19 cellular contexts compared by ENCODE assay signal in the genomic region with DNA sequence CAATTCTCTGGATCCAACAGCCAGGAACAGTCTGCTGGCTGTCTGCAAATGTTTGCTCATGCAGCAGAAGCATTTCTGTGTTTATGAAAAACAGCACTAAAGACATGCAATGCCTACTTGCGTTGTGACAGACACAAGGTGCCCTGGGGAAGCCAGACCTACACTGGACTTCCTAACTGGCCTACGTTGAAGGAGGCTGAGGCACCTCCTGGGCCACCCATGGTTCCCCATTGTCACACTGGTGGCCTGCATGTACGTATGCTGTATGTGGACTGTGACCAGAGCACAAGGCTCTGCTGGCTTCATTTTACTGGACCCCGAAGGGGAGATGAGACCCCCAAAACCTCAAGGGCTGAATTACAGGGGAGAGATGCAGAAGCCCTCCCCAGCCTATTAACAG.
"Had no signal": no experiment of that assay in that cellular context is flagged by ENCODE, and none has a peak within 500 bp of the region (broad histone marks: within the 10 kb centered on the region; RNA-seq: fewer than 3 reads in every experiment).

No MANE protein-coding gene starts in this region.

- H3K9me3 Mint-ChIP-seq: activated CD4-positive, alpha-beta memory T cell treated with anti-CD3 and anti-CD28 coated beads for 36 hours; mesothelial cell of epicardium; nephron had no signal

- ATAC-seq: gastroesophageal sphincter, heart left ventricle, left lung had no signal

- H3K27ac Mint-ChIP-seq: activated CD4-positive, alpha-beta memory T cell treated with anti-CD3 and anti-CD28 coated beads for 36 hours; mesothelial cell of epicardium; nephron; progenitor cell of endocrine pancreas had no signal

- H3K27me3 Mint-ChIP-seq: activated CD4-positive, alpha-beta memory T cell treated with anti-CD3 and anti-CD28 coated beads for 36 hours; progenitor cell of endocrine pancreas had no signal

- H3K4me1 ChIP-seq: colonic mucosa had no signal

- H3K27ac ChIP-seq: brain microvascular endothelial cell, colonic mucosa, esophagus muscularis mucosa, gastroesophageal sphincter, right atrium auricular region, stomach, thoracic aorta, WERI-Rb-1 had no signal

- H3K4me1 Mint-ChIP-seq: mesothelial cell of epicardium, nephron had no signal

- H3K4me3 ChIP-seq: colonic mucosa, esophagus muscularis mucosa, gastroesophageal sphincter, heart left ventricle, left lung, right atrium auricular region, stomach, thoracic aorta had no signal

- H3K4me3 Mint-ChIP-seq: activated CD4-positive, alpha-beta memory T cell treated with anti-CD3 and anti-CD28 coated beads for 36 hours; mesothelial cell of epicardium; nephron had no signal

- DNase-seq: activated CD4-positive, alpha-beta memory T cell treated with anti-CD3 and anti-CD28 coated beads for 36 hours; activated naive CD4-positive, alpha-beta T cell; activated T-cell treated with anti-CD3 and anti-CD28 coated beads for 4 hours; anterior cingulate cortex; brain microvascular endothelial cell; central memory CD4-positive, alpha-beta T cell; colonic mucosa; left lung; stomach; T-helper 2 cell; WERI-Rb-1 had no signal

- H3K9me3 ChIP-seq: colonic mucosa, esophagus muscularis mucosa, gastroesophageal sphincter, heart left ventricle, left lung, right atrium auricular region, stomach, thoracic aorta had no signal

- H3K27me3 ChIP-seq: brain microvascular endothelial cell, colonic mucosa, esophagus muscularis mucosa, gastroesophageal sphincter, heart left ventricle, left lung, right atrium auricular region, stomach had no signal
